In the genomic region with DNA sequence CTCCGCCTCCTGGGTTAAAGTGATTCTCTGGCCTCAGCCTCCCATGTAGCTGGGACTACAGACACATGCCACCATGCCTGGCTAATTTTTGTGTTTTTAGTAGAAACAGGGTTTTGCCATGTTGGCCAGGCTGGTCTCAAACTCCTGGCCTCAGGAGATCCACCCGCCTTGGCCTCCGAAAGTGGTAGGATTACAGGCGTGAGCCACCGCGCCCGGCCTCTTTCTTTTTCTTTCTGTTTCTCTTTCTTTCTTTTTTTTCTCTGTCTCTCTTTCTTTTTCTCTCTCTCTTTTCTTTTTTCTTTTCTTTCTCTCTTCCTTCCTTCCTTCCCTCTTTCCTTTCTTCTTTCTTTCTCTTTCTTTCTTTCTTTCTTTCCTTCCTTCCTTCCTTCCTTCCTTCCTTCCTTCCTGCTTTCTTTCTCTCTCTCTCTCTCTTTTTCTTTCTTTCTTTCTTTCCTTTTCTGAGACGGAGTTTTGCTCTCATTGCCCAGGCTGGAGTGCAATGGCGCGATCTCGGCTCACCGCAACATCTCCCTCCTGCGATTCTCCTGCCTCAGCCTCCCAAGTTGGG, we compare ENCODE assay signal across 8 cellular contexts. TPM values are rescaled to one million over a fixed set of nuclear protein-coding genes. Genes with fewer than 3 reads are reported as not detected.
DNase-seq lines count a peak whose midpoint lies in the region; ATAC-seq, FAIRE-seq and TF ChIP-seq lines count a peak whose summit lies in the region.
"Not testable (repeated sequence)": the region's sequence is repeated elsewhere in the genome, so short reads cannot be mapped to it uniquely, and the experiment has no call there.

No MANE protein-coding gene starts in this region.

- POLR2A ChIA-PET in A549 (lab: Yijun Ruan, JAX): interaction anchor here (1.4 to 1.9 kb wide), 4 partner anchors 9 to 61 kb away, joined by 5 to 11 read pairs (median 6); partner anchors contain the start of gene RAB10
- POLR2A ChIA-PET in HEK293 (lab: Yijun Ruan, JAX): interaction anchor here (1.6 kb wide), 1 partner anchor 36 kb away, joined by 4 read pairs; no protein-coding TSS in a partner anchor

- not testable (repeated sequence) for H3K4me3 ChIP-seq in A549; HEK293 (ENCODE audit: low read depth, low read length); RWPE2 (ENCODE audit: severe bottlenecking); astrocyte (ENCODE audit: insufficient read depth, low read depth, low read length)

- H2AFZ ChIP-seq in astrocyte (ENCODE audit: low read depth, low read length): not testable (repeated sequence)

- H3K36me3 ChIP-seq in HEK293 (ENCODE audit: control insufficient read depth in 2 of 2, insufficient read depth in 1 of 2, low read length in 2 of 2); RWPE2 (ENCODE audit: low read depth); astrocyte (ENCODE audit: insufficient read depth, low read length): not testable (repeated sequence)

- not testable (repeated sequence) for H3K9me3 Mint-ChIP-seq in Calu3 (ENCODE audit: low read depth, unreplicated experiment); astrocyte (ENCODE audit: unreplicated experiment); nephron progenitor cell; type B pancreatic cell

- CTCF ChIA-PET in A549 (lab: Yijun Ruan, JAX): interaction anchor here (0.6 to 3.3 kb wide), 13 partner anchors 10 to 146 kb away, joined by 3 to 28 read pairs (median 5); partner anchors contain the start of gene RAB10
- CTCF ChIA-PET in Calu3 (lab: Charles Lee): interaction anchor here (0.6 to 1.6 kb wide), 4 partner anchors 13 to 498 kb away, joined by 4 to 8 read pairs (median 6); partner anchors contain the start of gene RAB10
- CTCF ChIA-PET in HEK293 (lab: Yijun Ruan, JAX): not testable (repeated sequence)

- peak overlapping the region; percentile 93 to 94 for H3K27ac ChIP-seq in A549
- H3K27ac ChIP-seq in HEK293 (ENCODE audit: extremely low read depth, low read depth, low read length); astrocyte (ENCODE audit: low read depth, low read length): not testable (repeated sequence)
- peak overlapping the region; percentile 66 for H3K27ac ChIP-seq in RWPE2 (ENCODE audit: poor library complexity, severe bottlenecking)
- peak overlapping the region; percentile 86 for H3K27ac ChIP-seq in epithelial cell of prostate

- FAIRE-seq in A549 (lab: Jason Lieb, UNC); astrocyte (lab: Jason Lieb, UNC): not testable (repeated sequence)

- H3K79me2 ChIP-seq in astrocyte (ENCODE audit: insufficient read depth, low read length): not testable (repeated sequence)

- BruUV-seq in Calu3 (replicated peaks; lab: Mats Ljungman, UMichigan): not testable (repeated sequence)

- H3K4me2 ChIP-seq in A549: peak overlapping the region; percentile 64
- not testable (repeated sequence) for H3K4me2 ChIP-seq in astrocyte (ENCODE audit: low read length)

- H3K4me1 ChIP-seq in A549 (peaks cover 70% of the 10 kb centered on the region), RWPE2 (ENCODE audit: insufficient read depth, poor library complexity, severe bottlenecking) (peaks cover 23% of the 10 kb centered on the region), astrocyte (ENCODE audit: insufficient read depth, low read length) (peaks cover 14% of the 10 kb centered on the region)
- not testable (repeated sequence) for H3K4me1 ChIP-seq in HEK293 (ENCODE audit: control insufficient read depth, insufficient read depth, low read length)

- peaks cover 61% of the 10 kb centered on the region for H3K4me1 Mint-ChIP-seq in Calu3 (ENCODE audit: low read depth, unreplicated experiment)
- peaks cover 19% of the 10 kb centered on the region for H3K4me1 Mint-ChIP-seq in astrocyte (ENCODE audit: low read depth, unreplicated experiment)
- H3K4me1 Mint-ChIP-seq in nephron progenitor cell: not testable (repeated sequence)
- peaks cover 15% of the 10 kb centered on the region for H3K4me1 Mint-ChIP-seq in type B pancreatic cell (ENCODE audit: unreplicated experiment)

- not testable (repeated sequence) for H3K9me3 ChIP-seq in A549; HEK293 (ENCODE audit: control insufficient read depth, insufficient read depth, low read depth, low read length); RWPE2 (ENCODE audit: severe bottlenecking); astrocyte (ENCODE audit: insufficient read depth, low read depth, low read length)

- not testable (repeated sequence) for H3K9ac ChIP-seq in astrocyte (ENCODE audit: low read length)

- TF ChIP-seq POLR2A in A549 (IDR thresholded peaks at IDR 0.05; ENCODE audit: low read length): not testable (repeated sequence)

- H3K27ac Mint-ChIP-seq in Calu3 (ENCODE audit: unreplicated experiment): peak overlapping the region; percentile 73
- peak overlapping the region; percentile 93 for H3K27ac Mint-ChIP-seq in astrocyte (ENCODE audit: unreplicated experiment)
- H3K27ac Mint-ChIP-seq in nephron progenitor cell: peak overlapping the region; percentile 61
- peak overlapping the region; percentile 84 for H3K27ac Mint-ChIP-seq in type B pancreatic cell

- not testable (repeated sequence) for H4K20me1 ChIP-seq in astrocyte (ENCODE audit: insufficient read depth, low read length)

- TF ChIP-seq RAD21 in A549 (conservative IDR thresholded peaks at IDR 0.05 in 1 of 2, IDR thresholded peaks at IDR 0.05 in 1 of 2): not testable (repeated sequence)

- TF ChIP-seq EP300 in A549 (IDR thresholded peaks at IDR 0.05): not testable (repeated sequence)

- not testable (repeated sequence) for ATAC-seq in A549; RWPE2 (ENCODE audit: low read depth)

- intact Hi-C loops in Calu3 (cut with micrococcal nuclease; ENCODE audit: unreplicated experiment): loop anchor here (5.0 kb wide), 1 partner anchor 38 kb away; no protein-coding TSS in a partner anchor

- not testable (repeated sequence) for H3K27me3 Mint-ChIP-seq in Calu3 (ENCODE audit: unreplicated experiment); astrocyte (ENCODE audit: low read depth, unreplicated experiment); nephron progenitor cell (ENCODE audit: low read depth, poor library complexity); type B pancreatic cell

- peak overlapping the region; percentile 8 for H3K4me3 Mint-ChIP-seq in Calu3 (ENCODE audit: low read depth, unreplicated experiment)
- H3K4me3 Mint-ChIP-seq in astrocyte (ENCODE audit: unreplicated experiment); nephron progenitor cell; type B pancreatic cell: not testable (repeated sequence)

- not testable (repeated sequence) for DNase-seq in A549 (ENCODE audit: low read depth in 1 of 2, low spot score in 1 of 2); Calu3; RWPE2 (ENCODE audit: low spot score); astrocyte (ENCODE audit: low read depth); epithelial cell of prostate (ENCODE audit: low read depth, low spot score); nephron progenitor cell; type B pancreatic cell (ENCODE audit: extremely low spot score, unreplicated experiment)

- H3K27me3 ChIP-seq in RWPE2 (ENCODE audit: insufficient read depth, poor library complexity, severe bottlenecking); astrocyte (ENCODE audit: insufficient read depth, low read length): not testable (repeated sequence)

- WGBS in A549 (ENCODE audit: missing lambda C conversion rate): 96% methylated on average over 13 of the region's 13 CpGs

- TF ChIP-seq CTCF in A549 (IDR thresholded peaks at IDR 0.05); Calu3 (IDR thresholded peaks at IDR 0.05; ENCODE audit: unreplicated experiment); HEK293 (tag by site-specific recombination; IDR thresholded peaks at IDR 0.05); RWPE2 (IDR thresholded peaks at IDR 0.05; ENCODE audit: poor library complexity, severe bottlenecking); astrocyte (IDR thresholded peaks at IDR 0.05; ENCODE audit: insufficient read depth, low read depth, low read length); nephron progenitor cell (IDR thresholded peaks at IDR 0.05); type B pancreatic cell (conservative IDR thresholded peaks at IDR 0.05): not testable (repeated sequence)

- H3K36me3 Mint-ChIP-seq in Calu3 (ENCODE audit: insufficient read depth, unreplicated experiment): peaks cover 10% of the 10 kb centered on the region
- H3K36me3 Mint-ChIP-seq in astrocyte (ENCODE audit: low read depth, unreplicated experiment); nephron progenitor cell (ENCODE audit: low read depth); type B pancreatic cell: not testable (repeated sequence)

TF ChIP-seq in A549, 52 proteins besides CTCF, POLR2A, EP300 and RAD21 (continues in another document):
- TF ChIP-seq NPAS2 (CRISPR knock-in tag; IDR thresholded peaks at IDR 0.05; ENCODE audit: borderline replicate concordance): peak; percentile 34; the same call in 1 of the 2 replicates

RNA-seq across cellular contexts. Expression of gene KIF3C, which starts 16.6 kb away (rescaled TPM):
- polyA plus RNA-seq in A549 (2011; rRNA removed) (17.1 and 20.1 TPM in 2 replicates), A549 (2017; fragmentation: RNase III; extraction: RNeasy Plus Mini Kit Qiagen cat#74134 plus additional on column Dnase treatment) (57.4 to 80.8 TPM (median 77.4 TPM) in 3 replicates)
- 18.2 and 20.9 TPM in 2 replicates for polyA plus RNA-seq in A549 (2012; cell fraction: cytosol; rRNA removed)
- 20.5 and 20.6 TPM in 2 replicates for polyA plus RNA-seq in A549 (2012; cell fraction: nucleus; rRNA removed)
- 34.3 and 36.5 TPM in 2 replicates for polyA minus RNA-seq in A549 (2011; rRNA and poly(A)+ RNA removed)
- total RNA-seq in Calu3 (2022) (3.6 and 4.2 TPM in 2 replicates), astrocyte (37.6 and 38.7 TPM in 2 replicates), type B pancreatic cell (ENCODE audit: low replicate concordance) (15.4 and 25.5 TPM in 2 replicates)

RNA-seq across cellular contexts. Expression of gene RAB10, which starts 35.0 kb away (rescaled TPM):
- polyA plus RNA-seq in A549 (2011; rRNA removed) (332 and 692 TPM in 2 replicates), A549 (2017; fragmentation: RNase III; extraction: RNeasy Plus Mini Kit Qiagen cat#74134 plus additional on column Dnase treatment) (256 to 289 TPM (median 272 TPM) in 3 replicates)
- 132 and 139 TPM in 2 replicates for polyA plus RNA-seq in A549 (2012; cell fraction: cytosol; rRNA removed)
- polyA plus RNA-seq in A549 (2012; cell fraction: nucleus; rRNA removed): 112 and 147 TPM in 2 replicates
- polyA minus RNA-seq in A549 (2011; rRNA and poly(A)+ RNA removed): 108 and 123 TPM in 2 replicates
- total RNA-seq in Calu3 (2022) (149 and 157 TPM in 2 replicates), astrocyte (174 and 192 TPM in 2 replicates), type B pancreatic cell (ENCODE audit: low replicate concordance) (143 and 186 TPM in 2 replicates)
